In genomic region chr1:38777464-38777957, GRCh38 we compare ENCODE assay signal across 1 cellular context.
A peak's percentile ranks its signal among the peaks of the same experiment; 100 is the strongest.
TF ChIP-seq lines count a peak whose summit lies in the region.

No MANE protein-coding gene starts in this region.

TF ChIP-seq in K562, 482 proteins besides CTCF, POLR2A, EP300 and RAD21 (continued from another document and continues in another):
- no peak for TF ChIP-seq NFIX (CRISPR knock-in tag; IDR thresholded peaks at IDR 0.05; ENCODE audit: low read depth)
- no peak for TF ChIP-seq SRSF9 (IDR thresholded peaks at IDR 0.05; ENCODE audit: borderline replicate concordance, low read depth, low read length)
- TF ChIP-seq ZBTB40 (IDR thresholded peaks at IDR 0.05): no peak
- no peak for TF ChIP-seq ZBTB40 (CRISPR knock-in tag; IDR thresholded peaks at IDR 0.05)
- no peak for TF ChIP-seq HCFC1 (IDR thresholded peaks at IDR 0.05; ENCODE audit: low read depth, low read length)
- TF ChIP-seq RBM25 (IDR thresholded peaks at IDR 0.05; ENCODE audit: low read depth, low read length, severe bottlenecking): peak; percentile 91
- no peak for TF ChIP-seq POLR2G (IDR thresholded peaks at IDR 0.05; ENCODE audit: low read depth, low read length)
- no peak for TF ChIP-seq EP400 (IDR thresholded peaks at IDR 0.05)
- TF ChIP-seq ZNF444 (CRISPR knock-in tag; IDR thresholded peaks at IDR 0.05): no peak
- TF ChIP-seq ZNF584 (CRISPR knock-in tag; IDR thresholded peaks at IDR 0.05; ENCODE audit: low read depth): no peak
- peak; percentile 60 for TF ChIP-seq TEAD4 (IDR thresholded peaks at IDR 0.05; ENCODE audit: low read length)
- no peak for TF ChIP-seq TEAD4 (CRISPR knock-in tag; IDR thresholded peaks at IDR 0.05; ENCODE audit: borderline replicate concordance)
- TF ChIP-seq GMEB1 (CRISPR knock-in tag; IDR thresholded peaks at IDR 0.05): no peak
- TF ChIP-seq MCM3 (IDR thresholded peaks at IDR 0.05): no peak
- TF ChIP-seq RAD51 (IDR thresholded peaks at IDR 0.05; ENCODE audit: borderline replicate concordance, low read depth): no peak
- TF ChIP-seq PREB (CRISPR knock-in tag; IDR thresholded peaks at IDR 0.05): no peak
- TF ChIP-seq ETV1 (tag; conservative IDR thresholded peaks at IDR 0.05; ENCODE audit: low read depth): peak; percentile 79
- TF ChIP-seq FOXM1 (IDR thresholded peaks at IDR 0.05; ENCODE audit: low read depth): no peak
- TF ChIP-seq FOXM1 (CRISPR knock-in tag; IDR thresholded peaks at IDR 0.05; ENCODE audit: low read depth): no peak
- TF ChIP-seq CREB3 (tag; conservative IDR thresholded peaks at IDR 0.05; ENCODE audit: low read depth): no peak
- TF ChIP-seq HEY1 (CRISPR knock-in tag; IDR thresholded peaks at IDR 0.05; ENCODE audit: borderline replicate concordance): no peak
- no peak for TF ChIP-seq PHB2 (IDR thresholded peaks at IDR 0.05; ENCODE audit: low read depth)
- no peak for TF ChIP-seq ETV6 (IDR thresholded peaks at IDR 0.05; ENCODE audit: borderline replicate concordance in 1 of 2, low read depth in 2 of 2, low read length in 1 of 2)
- TF ChIP-seq ETV6 (CRISPR knock-in tag; IDR thresholded peaks at IDR 0.05; ENCODE audit: borderline replicate concordance): no peak
- TF ChIP-seq ZNF766 (CRISPR knock-in tag; conservative IDR thresholded peaks at IDR 0.05): peak; percentile 100
- TF ChIP-seq THAP7 (CRISPR knock-in tag; IDR thresholded peaks at IDR 0.05): no peak
- no peak for TF ChIP-seq FIP1L1 (IDR thresholded peaks at IDR 0.05; ENCODE audit: low read depth, low read length, poor library complexity, severe bottlenecking)
- TF ChIP-seq POLR2AphosphoS5 (IDR thresholded peaks at IDR 0.05; ENCODE audit: control insufficient read depth, insufficient read depth, low read depth, low read length): 0 out of 2 replicates have a peak, but pooled peaks have one; percentile 26
- no peak for TF ChIP-seq ETS1 (conservative IDR thresholded peaks at IDR 0.05; ENCODE audit: control insufficient read depth, low read depth, low read length)
- TF ChIP-seq MXI1 (IDR thresholded peaks at IDR 0.05; ENCODE audit: low read depth, low read length): no peak
- TF ChIP-seq PRMT5 (CRISPR knock-in tag; IDR thresholded peaks at IDR 0.05): no peak
- 0 out of 4 replicates have a peak, but pooled peaks of 1 of the 2 experiments have one; percentile 35 for TF ChIP-seq TEAD1 (CRISPR knock-in tag; IDR thresholded peaks at IDR 0.05)
- TF ChIP-seq JUND (IDR thresholded peaks at IDR 0.05; ENCODE audit: borderline replicate concordance, low read depth, low read length): peak; percentile 59
- peak; percentile 84 for TF ChIP-seq JUND (tag; IDR thresholded peaks at IDR 0.05; ENCODE audit: borderline replicate concordance, low read depth, low read length)
- no peak for TF ChIP-seq ZNF232 (CRISPR knock-in tag; IDR thresholded peaks at IDR 0.05)
- TF ChIP-seq HDGF (IDR thresholded peaks at IDR 0.05): no peak
- no peak for TF ChIP-seq CUX1 (CRISPR knock-in tag; IDR thresholded peaks at IDR 0.05)
- peak; percentile 27; the same call in 1 of the 2 replicates for TF ChIP-seq HMBOX1 (IDR thresholded peaks at IDR 0.05)
- no peak for TF ChIP-seq PPARD (CRISPR knock-in tag; IDR thresholded peaks at IDR 0.05)
- no peak for TF ChIP-seq CHCHD3 (CRISPR knock-in tag; IDR thresholded peaks at IDR 0.05)
